Comparison of ENCODE assay signal across 8 cellular contexts in genomic region chr6:21597243-21597682, GRCh38. TPM values are rescaled to one million over a fixed set of nuclear protein-coding genes. Genes with fewer than 3 reads are reported as not detected.
DNase-seq lines count a peak whose midpoint lies in the region; ATAC-seq and TF ChIP-seq lines count a peak whose summit lies in the region.

No MANE protein-coding gene starts in this region.

- H3K27me3 ChIP-seq in SU-DHL-6 (ENCODE audit: low read length): no peaks in the 10 kb centered on the region

- H4K20me1 ChIP-seq in SU-DHL-6 (ENCODE audit: low read depth, low read length): no peaks in the 10 kb centered on the region

- no peaks in the 10 kb centered on the region for H3K9me3 ChIP-seq in SU-DHL-6 (ENCODE audit: insufficient read depth, low read length)

- H3K79me2 ChIP-seq in SU-DHL-6 (ENCODE audit: insufficient read depth, low read length): 0 out of 2 replicates have a peak, but pooled peaks cover 8% of the 10 kb centered on the region

- no peak for DNase-seq in fibroblast of villous mesenchyme (ENCODE audit: low read depth)
- DNase-seq in skeletal muscle cell (ENCODE audit: low read depth): no peak
- DNase-seq in cortex of kidney (lab: John Stamatoyannopoulos, UW): no peak
- DNase-seq in SW 1271 (lab: John Stamatoyannopoulos, UW): no peak
- no peak for DNase-seq in NOMO-1 treated with dmso at 0.1 percent for 144 hours (lab: John Stamatoyannopoulos, UW; ENCODE audit: unreplicated experiment)

- no peak overlapping the region for H3K9ac ChIP-seq in SU-DHL-6 (ENCODE audit: low read length)

- H2AFZ ChIP-seq in SU-DHL-6 (ENCODE audit: low read depth, low read length, severe bottlenecking): no peak overlapping the region

- no peaks in the 10 kb centered on the region; the same call in 1 of the 2 replicates for H3K36me3 ChIP-seq in SU-DHL-6 (ENCODE audit: low read length)

- peaks cover 20% of the 10 kb centered on the region for H3F3A ChIP-seq in SU-DHL-6 (ENCODE audit: insufficient read depth)

- H3K4me2 ChIP-seq in SU-DHL-6 (ENCODE audit: low read depth, low read length, poor library complexity, severe bottlenecking): peak overlapping the region; percentile 76

- ATAC-seq in GM19023 (IDR thresholded peaks at IDR 0.05; ENCODE audit: unreplicated experiment): no peak

- H3K27ac ChIP-seq in SU-DHL-6 (ENCODE audit: low read depth, low read length): no peak overlapping the region

- H3K4me3 ChIP-seq in GM12875 (ENCODE audit: low read depth, low read length) (peak overlapping the region; percentile 31), SU-DHL-6 (ENCODE audit: insufficient read depth, low read length, poor library complexity, severe bottlenecking) (peak overlapping the region; percentile 62), fibroblast of villous mesenchyme (ENCODE audit: low read depth, low read length) (peak overlapping the region; percentile 91), skeletal muscle cell (ENCODE audit: low read depth, low read length) (peak overlapping the region; percentile 80)

- H3K9me2 ChIP-seq in SU-DHL-6 (replicated peaks; ENCODE audit: insufficient read depth, low read length): no peaks in the 10 kb centered on the region

- TF ChIP-seq CTCF in GM12875 (IDR thresholded peaks at IDR 0.05; ENCODE audit: borderline replicate concordance, insufficient read depth, low read depth, low read length) (no peak), SU-DHL-6 (IDR thresholded peaks at IDR 0.05; ENCODE audit: insufficient read depth, low read length, poor library complexity, severe bottlenecking) (no peak), fibroblast of villous mesenchyme (IDR thresholded peaks at IDR 0.05; ENCODE audit: insufficient read depth, low read depth, low read length) (no peak)

RNA-seq across cellular contexts. Expression of gene SOX4, which starts 3.7 kb away (rescaled TPM):
- 33.2 and 71.8 TPM in 2 replicates for total RNA-seq in fibroblast of villous mesenchyme

Comparison
In these comparisons a context has a peak if more than half of its experiments do, and no peak if none do; other contexts are left out.
1. H3K4me3 ChIP-seq: peak in every context shown above with its lines; median percentile 91 in fibroblast of villous mesenchyme; 80 in skeletal muscle cell; 62 in SU-DHL-6; 31 in GM12875.